8 cellular contexts compared by ENCODE assay signal in the genomic region with DNA sequence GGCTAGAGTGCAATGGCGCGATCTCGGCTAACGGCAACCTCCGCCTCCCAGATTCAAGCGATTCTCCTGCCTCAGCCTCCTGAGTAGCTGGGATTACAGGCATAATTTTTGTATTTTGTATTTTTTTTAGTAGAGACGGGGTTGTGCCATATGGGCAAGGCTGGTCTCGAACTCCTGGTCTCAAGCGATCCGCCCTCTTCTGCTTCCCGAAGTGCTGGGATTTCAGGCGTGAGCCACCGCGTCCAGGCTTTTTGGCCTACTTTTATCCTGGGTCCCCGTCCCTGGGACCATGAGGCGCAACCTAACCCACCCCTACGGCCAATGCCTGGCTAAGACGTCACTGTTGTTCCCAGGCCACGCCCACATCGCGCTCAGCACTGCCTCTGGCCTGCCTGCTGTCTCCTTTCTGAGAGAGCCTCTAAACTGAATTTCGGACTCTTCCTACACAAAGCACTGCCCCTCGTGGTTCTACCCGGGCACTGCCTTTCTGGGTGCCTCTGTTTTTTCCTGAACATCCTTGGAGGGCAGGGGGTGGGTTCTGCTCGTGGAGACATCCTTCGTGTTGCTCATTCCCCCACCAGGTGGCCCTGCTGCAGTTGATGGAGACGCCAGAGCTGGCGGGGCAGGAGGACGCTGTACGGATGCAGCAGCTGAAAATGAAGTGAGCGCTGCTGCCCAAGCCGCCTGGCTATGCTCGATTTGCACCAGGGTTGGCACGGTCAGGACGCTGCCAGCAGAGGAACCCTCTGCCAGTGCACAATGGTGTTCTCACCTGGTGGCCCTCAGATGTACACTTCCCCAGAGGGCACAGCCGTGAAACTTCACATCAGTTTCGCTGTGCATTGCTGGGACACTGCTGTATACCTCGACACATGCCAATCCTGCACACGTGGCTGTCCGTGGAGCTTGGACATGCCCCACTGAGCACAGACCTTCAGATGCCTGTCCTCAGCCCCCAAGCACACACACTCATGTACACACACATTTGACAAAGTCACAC. TPM values are rescaled to one million over a fixed set of nuclear protein-coding genes. Genes with fewer than 3 reads are reported as not detected.
DNase-seq lines count a peak whose midpoint lies in the region; ATAC-seq and TF ChIP-seq lines count a peak whose summit lies in the region.

No MANE protein-coding gene starts in this region.

- H3K36me3 ChIP-seq in H7 (replicated peaks; ENCODE audit: control insufficient read depth, insufficient read depth, low read length) = peaks cover 2% of the 10 kb centered on the region; the same call in 1 of the 2 replicates

- ATAC-seq in GM18511 (IDR thresholded peaks at IDR 0.05; ENCODE audit: unreplicated experiment) = no peak

- peak overlapping the region; percentile 91 for H3K4me3 ChIP-seq in H7 (ENCODE audit: insufficient read depth, low read depth, low read length)

- no peak for TF ChIP-seq POLR2A in erythroblast (IDR thresholded peaks at IDR 0.05; ENCODE audit: low read length)

- no peaks in the 10 kb centered on the region for H3K27me3 ChIP-seq in H7 (ENCODE audit: control insufficient read depth, insufficient read depth, low read length)

- DNase-seq in AG08396 (ENCODE audit: low spot score) = peak; percentile 12
- DNase-seq in H7 = peak; percentile 93
- peak; percentile 90 for DNase-seq in SK-MEL-5 (ENCODE audit: low read depth, low spot score)
- DNase-seq in erythroblast (lab: John Stamatoyannopoulos, UW) = peak; percentile 62 to 66
- DNase-seq in nucleus accumbens (lab: John Stamatoyannopoulos, UW) = peak in 54 of 56 donors; percentile 23 to 93 (median 74)
- DNase-seq in LoVo (ENCODE audit: low spot score) = no peak
- DNase-seq in amniotic stem cell (lab: John Stamatoyannopoulos, UW) = no peak

- in situ Hi-C loops in SK-MEL-5 (cut with HindIII; ENCODE audit: low pct_unique_long_range_greater_than_20kb, low sequenced_read_pairs) = no loop called here

RNA-seq across cellular contexts. Expression of a gene that starts 2.0 kb away (rescaled TPM):
- total RNA-seq in H7 (2014; rRNA removed; shearing (Covaris generic)) = 117 TPM in 2 replicates
- 25.0 and 28.8 TPM in 2 replicates for total RNA-seq in SK-MEL-5 (2014; rRNA removed; shearing (Covaris generic))
- 53.7 and 56.8 TPM in 2 replicates for polyA plus RNA-seq in SK-MEL-5 (2015; cell fraction: cytosol; rRNA removed)
- 249 and 303 TPM in 2 replicates for polyA plus RNA-seq in SK-MEL-5 (2015; cell fraction: nucleus; rRNA removed)

RNA-seq across cellular contexts. Expression of a gene that starts 16.0 kb away (rescaled TPM):
- 47.4 and 52.8 TPM in 2 replicates for total RNA-seq in H7 (2014; rRNA removed; shearing (Covaris generic))
- 0.32 and 2.6 TPM in 2 replicates for total RNA-seq in SK-MEL-5 (2014; rRNA removed; shearing (Covaris generic))
- polyA plus RNA-seq in SK-MEL-5 (2015; cell fraction: cytosol; rRNA removed) = 0.42 and 0.57 TPM in 2 replicates
- polyA plus RNA-seq in SK-MEL-5 (2015; cell fraction: nucleus; rRNA removed) = not detected in 2 replicates

RNA-seq across cellular contexts. Expression of a gene that starts 18.9 kb away (rescaled TPM):
- total RNA-seq in H7 (2014; rRNA removed; shearing (Covaris generic)) = 1,268 and 1,295 TPM in 2 replicates
- 1,284 and 1,363 TPM in 2 replicates for total RNA-seq in SK-MEL-5 (2014; rRNA removed; shearing (Covaris generic))
- polyA plus RNA-seq in SK-MEL-5 (2015; cell fraction: cytosol; rRNA removed) = 1,054 and 1,507 TPM in 2 replicates
- polyA plus RNA-seq in SK-MEL-5 (2015; cell fraction: nucleus; rRNA removed) = 198 and 202 TPM in 2 replicates

RNA-seq across cellular contexts. Expression of a gene that starts 22.1 kb away (rescaled TPM):
- total RNA-seq in H7 (2014; rRNA removed; shearing (Covaris generic)) = 1.8 and 3.5 TPM in 2 replicates
- 0.08 TPM in 1 of 2 replicates, not detected in the other for total RNA-seq in SK-MEL-5 (2014; rRNA removed; shearing (Covaris generic))
- 0.26 and 0.72 TPM in 2 replicates for polyA plus RNA-seq in SK-MEL-5 (2015; cell fraction: cytosol; rRNA removed)
- 4.2 and 5.7 TPM in 2 replicates for polyA plus RNA-seq in SK-MEL-5 (2015; cell fraction: nucleus; rRNA removed)

RNA-seq across cellular contexts. Expression of a gene that starts 32.9 kb away (rescaled TPM):
- total RNA-seq in H7 (2014; rRNA removed; shearing (Covaris generic)) = 190 and 202 TPM in 2 replicates
- total RNA-seq in SK-MEL-5 (2014; rRNA removed; shearing (Covaris generic)) = 70.6 and 74.1 TPM in 2 replicates
- polyA plus RNA-seq in SK-MEL-5 (2015; cell fraction: cytosol; rRNA removed) = 100.0 and 105 TPM in 2 replicates
- 145 and 161 TPM in 2 replicates for polyA plus RNA-seq in SK-MEL-5 (2015; cell fraction: nucleus; rRNA removed)

Comparison
In these comparisons a context has a peak if more than half of its experiments do, and no peak if none do; other contexts are left out.
1. DNase-seq: peak in AG08396 (single experiment), H7 (single experiment), SK-MEL-5 (single experiment), erythroblast (2 of 2) and nucleus accumbens (54 of 56); none in LoVo (single experiment) and amniotic stem cell (single experiment).
2. RNA of a gene that starts 16.0 kb away (total RNA-seq): 47.4 to 52.8 TPM in H7; 0.32 to 2.6 TPM in SK-MEL-5; every median in the first group is over 10 times any median in the second.